7 cellular contexts compared by ENCODE assay signal in the genomic region with DNA sequence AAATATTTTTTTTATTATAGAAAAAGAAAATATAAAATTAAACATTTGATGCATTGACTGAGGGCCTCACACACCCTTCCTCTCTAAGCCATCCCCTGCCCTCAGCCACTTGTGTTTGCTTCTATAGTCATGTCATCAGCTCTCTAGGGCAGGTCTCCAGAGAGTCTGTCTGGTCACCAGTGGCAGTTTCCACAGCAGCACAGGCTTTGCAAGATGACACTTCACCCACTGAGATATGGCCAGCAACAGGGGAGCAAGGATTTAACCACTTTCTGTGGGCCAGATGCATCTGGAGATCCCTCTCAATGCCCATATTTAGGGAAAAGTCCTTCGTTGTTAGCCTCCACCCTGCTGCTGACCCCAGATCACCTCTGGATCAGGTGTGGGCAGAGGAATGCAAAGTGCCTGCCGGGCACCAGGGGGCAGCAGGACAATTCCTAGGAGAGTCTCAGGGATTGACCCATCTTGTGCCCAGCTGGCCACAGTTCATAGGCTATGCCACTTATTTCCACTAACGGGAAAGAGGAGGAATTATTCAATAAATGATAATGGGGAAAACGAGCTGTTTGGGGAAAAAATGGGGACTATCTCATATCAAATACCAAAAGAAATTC. TPM values are rescaled to one million over a fixed set of nuclear protein-coding genes. Genes with fewer than 3 reads are reported as not detected.
DNase-seq lines count a peak whose midpoint lies in the region; ATAC-seq and TF ChIP-seq lines count a peak whose summit lies in the region.

No MANE protein-coding gene starts in this region.

- no peaks in the 10 kb centered on the region for H3F3A ChIP-seq in Loucy (ENCODE audit: low read depth)

- no peak overlapping the region for H3K4me3 ChIP-seq in Loucy (ENCODE audit: low read length, poor library complexity, severe bottlenecking)
- H3K4me3 ChIP-seq in kidney epithelial cell (ENCODE audit: low read depth, low read length) = no peak overlapping the region

- DNase-seq in G401 (ENCODE audit: low spot score) (peak; percentile 8), amniotic epithelial cell (ENCODE audit: low read depth) (peak; percentile 25), kidney epithelial cell (ENCODE audit: low read depth) (no peak), inferior parietal cortex (ENCODE audit: extremely low spot score) (no peak)
- DNase-seq in effector CD4-positive, alpha-beta T cell = no peak

- no peaks in the 10 kb centered on the region for H3K9me3 ChIP-seq in Loucy (ENCODE audit: insufficient read depth, low read depth, low read length)

- no peak for ATAC-seq in HG02852 (IDR thresholded peaks at IDR 0.05; ENCODE audit: unreplicated experiment)

- H3K79me2 ChIP-seq in Loucy (ENCODE audit: insufficient read depth, low read length) = peaks cover 12% of the 10 kb centered on the region; the same call in 1 of the 2 replicates

- H3K4me1 ChIP-seq in Loucy (ENCODE audit: insufficient read depth, low read length, poor library complexity, severe bottlenecking) = peaks cover 14% of the 10 kb centered on the region

- H3K36me3 ChIP-seq in Loucy (ENCODE audit: insufficient read depth, low read length) = no peaks in the 10 kb centered on the region
- H3K36me3 ChIP-seq in kidney epithelial cell (ENCODE audit: control insufficient read depth, insufficient read depth, low read length) = no peaks in the 10 kb centered on the region

- in situ Hi-C loops in G401 (cut with HindIII; ENCODE audit: low sequenced_read_pairs) = no loop called here

- H3K4me2 ChIP-seq in Loucy (ENCODE audit: low read depth, low read length, poor library complexity, severe bottlenecking) = no peak overlapping the region

- no peaks in the 10 kb centered on the region for H4K20me1 ChIP-seq in Loucy (ENCODE audit: insufficient read depth, low read length, poor library complexity, severe bottlenecking)

- TF ChIP-seq CTCF in Loucy (conservative IDR thresholded peaks at IDR 0.05; ENCODE audit: low read length) (peak; percentile 85), kidney epithelial cell (IDR thresholded peaks at IDR 0.05; ENCODE audit: insufficient read depth, low read length, poor library complexity, severe bottlenecking) (peak; percentile 76)

- H3K27me3 ChIP-seq in Loucy (ENCODE audit: insufficient read depth, low read length, poor library complexity, severe bottlenecking) (no peaks in the 10 kb centered on the region), kidney epithelial cell (ENCODE audit: control insufficient read depth, insufficient read depth, low read length) (no peaks in the 10 kb centered on the region)

- H2AFZ ChIP-seq in Loucy (ENCODE audit: low read length) = no peak overlapping the region

- no peak overlapping the region for H3K9ac ChIP-seq in Loucy (ENCODE audit: low read depth, low read length, poor library complexity, severe bottlenecking)

- no peaks in the 10 kb centered on the region for H3K9me2 ChIP-seq in Loucy (replicated peaks; ENCODE audit: low read depth, low read length)

RNA-seq across cellular contexts. Expression of a gene that starts 4.8 kb away (rescaled TPM):
- 4.1 and 12.9 TPM in 2 replicates for total RNA-seq in G401 (2014; rRNA removed; shearing (Covaris generic))
- 17.3 and 18.1 TPM in 2 replicates for total RNA-seq in kidney epithelial cell

Comparison
In these comparisons a context has a peak if more than half of its experiments do, and no peak if none do; other contexts are left out.
1. DNase-seq: peak in G401 (single experiment) and amniotic epithelial cell (single experiment); none in kidney epithelial cell (single experiment), effector CD4-positive, alpha-beta T cell (single experiment) and inferior parietal cortex (single experiment).